8 cellular contexts compared by ENCODE assay signal in the genomic region with DNA sequence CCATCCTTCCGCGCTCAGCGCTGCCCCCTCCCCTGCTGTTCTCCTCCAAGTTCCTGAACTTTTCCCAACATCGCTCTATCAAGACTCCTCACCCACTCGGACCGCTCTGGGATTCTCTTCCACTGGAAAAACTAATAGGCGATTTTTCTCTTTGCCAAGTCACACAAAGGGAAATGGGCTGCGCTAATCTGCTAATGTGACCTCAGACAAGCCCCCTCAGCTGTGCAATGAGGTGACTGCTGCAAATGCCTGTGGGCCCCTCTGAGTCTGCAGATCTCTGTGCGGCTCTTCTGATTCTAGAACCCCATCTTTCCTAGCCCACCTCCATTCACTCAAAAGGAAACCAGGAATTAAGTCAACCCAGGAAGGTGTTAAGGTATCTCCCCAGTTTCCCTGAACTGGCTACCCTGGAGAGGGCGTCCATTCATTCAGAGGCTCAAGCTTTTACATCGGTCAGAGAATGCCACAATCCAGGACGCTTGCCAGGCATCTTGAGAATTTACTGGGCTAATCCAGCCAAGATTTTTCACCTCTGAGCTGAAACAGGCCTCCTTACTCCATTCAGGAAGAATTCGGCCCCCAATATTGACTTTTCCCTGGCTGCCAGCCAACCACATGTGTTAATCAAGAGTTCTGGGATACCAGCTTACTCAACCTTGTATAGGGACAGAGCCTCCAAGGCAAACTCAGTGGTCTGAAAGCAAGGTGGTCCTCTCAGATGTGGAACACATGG. TPM values are rescaled to one million over a fixed set of nuclear protein-coding genes. Genes with fewer than 3 reads are reported as not detected.
DNase-seq lines count a peak whose midpoint lies in the region; ATAC-seq and TF ChIP-seq lines count a peak whose summit lies in the region.

No MANE protein-coding gene starts in this region.

- ATAC-seq in HG03469 (IDR thresholded peaks at IDR 0.05; ENCODE audit: unreplicated experiment) (no peak), GM19035 (IDR thresholded peaks at IDR 0.05; ENCODE audit: unreplicated experiment) (no peak), HG03135 (IDR thresholded peaks at IDR 0.05; ENCODE audit: unreplicated experiment) (no peak)

- H2AFZ ChIP-seq in fibroblast of lung (ENCODE audit: low read length) (peak overlapping the region; percentile 27), neural cell (ENCODE audit: low read depth, low read length) (no peak overlapping the region)

- H3K4me2 ChIP-seq in fibroblast of lung (ENCODE audit: extremely low read depth, insufficient read depth, low read length) (peak overlapping the region; percentile 87), neural cell (ENCODE audit: low read length) (no peak overlapping the region)

- H3K9me3 ChIP-seq in AG04450 (ENCODE audit: control insufficient read depth, insufficient read depth, low read length), result no peaks in the 10 kb centered on the region
- no peaks in the 10 kb centered on the region for H3K9me3 ChIP-seq in fibroblast of lung (ENCODE audit: control insufficient read depth, insufficient read depth, low read depth, low read length)
- no peaks in the 10 kb centered on the region for H3K9me3 ChIP-seq in neural cell (ENCODE audit: low read length)

- no peaks in the 10 kb centered on the region for H3F3A ChIP-seq in neural cell (ENCODE audit: insufficient read depth, low read length, poor library complexity, severe bottlenecking)

- peaks cover 22% of the 10 kb centered on the region for H3K79me2 ChIP-seq in fibroblast of lung (ENCODE audit: control insufficient read depth, insufficient read depth, low read length)
- no peaks in the 10 kb centered on the region for H3K79me2 ChIP-seq in neural cell (replicated peaks; ENCODE audit: insufficient read depth, low read length)

- H3K27ac ChIP-seq in AG04450 (ENCODE audit: low read depth, low read length) (peak overlapping the region; percentile 89), fibroblast of lung (ENCODE audit: insufficient read depth, low read length) (peak overlapping the region; percentile 74), neural cell (ENCODE audit: low read length) (no peak overlapping the region)

- no peaks in the 10 kb centered on the region for H4K20me1 ChIP-seq in fibroblast of lung (ENCODE audit: control insufficient read depth, extremely low read depth, insufficient read depth, low read length)
- H4K20me1 ChIP-seq in neural cell (ENCODE audit: insufficient read depth), result no peaks in the 10 kb centered on the region

- H3K27me3 ChIP-seq in AG04450 (ENCODE audit: control insufficient read depth, insufficient read depth, low read length) (no peaks in the 10 kb centered on the region), fibroblast of lung (ENCODE audit: control insufficient read depth, insufficient read depth, low read length) (no peaks in the 10 kb centered on the region), neural cell (ENCODE audit: insufficient read depth, low read depth, low read length) (peaks cover 13% of the 10 kb centered on the region)

- H3K4me3 ChIP-seq in AG04450 (ENCODE audit: low read depth, low read length) (peak overlapping the region; percentile 79), fibroblast of lung (replicated peaks in 1 of 4; ENCODE audit: control extremely low read depth in 1 of 4, insufficient read depth in 1 of 4, low read depth in 3 of 4, low read length in 4 of 4) (peak overlapping the region; percentile 44 to 67 (median 46)), neural cell (ENCODE audit: low read length) (peak overlapping the region; percentile 59)

- DNase-seq in AG04450 (ENCODE audit: low read depth, low spot score) (peak; percentile 94), M059J (ENCODE audit: low read depth) (peak; percentile 98), fibroblast of lung (ENCODE audit: low read depth in 2 of 2) (peak; percentile 91 to 99), nucleus accumbens (lab: John Stamatoyannopoulos, UW) (no peak)

- H3K36me3 ChIP-seq in fibroblast of lung (ENCODE audit: control insufficient read depth, insufficient read depth, low read length) (no peaks in the 10 kb centered on the region), neural cell (ENCODE audit: insufficient read depth, low read length) (no peaks in the 10 kb centered on the region)

- TF ChIP-seq CTCF in AG04450 (IDR thresholded peaks at IDR 0.05; ENCODE audit: low read depth, low read length), result no peak
- TF ChIP-seq CTCF in fibroblast of lung (conservative IDR thresholded peaks at IDR 0.05 in 1 of 2, IDR thresholded peaks at IDR 0.05 in 1 of 2; ENCODE audit: low read depth in 1 of 2, low read length in 2 of 2), result no peak
- TF ChIP-seq CTCF in neural cell (IDR thresholded peaks at IDR 0.05; ENCODE audit: poor library complexity, severe bottlenecking), result no peak

- H3K9ac ChIP-seq in fibroblast of lung (ENCODE audit: insufficient read depth, low read length), result no peak overlapping the region
- H3K9ac ChIP-seq in neural cell (ENCODE audit: low read length), result no peak overlapping the region

- TF ChIP-seq RAD21 in neural cell (conservative IDR thresholded peaks at IDR 0.05), result no peak

- H3K9me2 ChIP-seq in neural cell (ENCODE audit: insufficient read depth, low read length), result no peaks in the 10 kb centered on the region

- no peak for TF ChIP-seq EP300 in neural cell (conservative IDR thresholded peaks at IDR 0.05; ENCODE audit: poor library complexity, severe bottlenecking)

- CTCF ChIA-PET in AG04450 (lab: Charles Lee), result interaction anchor here (0.6 to 5.1 kb wide), 5 partner anchors 42 to 259 kb away, joined by 3 to 26 read pairs (median 3); no protein-coding TSS in a partner anchor

- POLR2A ChIA-PET in AG04450 (lab: Yijun Ruan, JAX), result interaction anchor here (0.6 to 2.2 kb wide), 8 partner anchors 9 to 116 kb away, joined by 3 to 10 read pairs (median 4); a partner anchor contains a TSS

- H3K4me1 ChIP-seq in fibroblast of lung (ENCODE audit: control insufficient read depth, extremely low read depth, insufficient read depth, low read length), result peaks cover 11% of the 10 kb centered on the region

TF ChIP-seq in neural cell, 6 proteins besides CTCF, POLR2A, EP300 and RAD21:
- TF ChIP-seq, protein P1, sequence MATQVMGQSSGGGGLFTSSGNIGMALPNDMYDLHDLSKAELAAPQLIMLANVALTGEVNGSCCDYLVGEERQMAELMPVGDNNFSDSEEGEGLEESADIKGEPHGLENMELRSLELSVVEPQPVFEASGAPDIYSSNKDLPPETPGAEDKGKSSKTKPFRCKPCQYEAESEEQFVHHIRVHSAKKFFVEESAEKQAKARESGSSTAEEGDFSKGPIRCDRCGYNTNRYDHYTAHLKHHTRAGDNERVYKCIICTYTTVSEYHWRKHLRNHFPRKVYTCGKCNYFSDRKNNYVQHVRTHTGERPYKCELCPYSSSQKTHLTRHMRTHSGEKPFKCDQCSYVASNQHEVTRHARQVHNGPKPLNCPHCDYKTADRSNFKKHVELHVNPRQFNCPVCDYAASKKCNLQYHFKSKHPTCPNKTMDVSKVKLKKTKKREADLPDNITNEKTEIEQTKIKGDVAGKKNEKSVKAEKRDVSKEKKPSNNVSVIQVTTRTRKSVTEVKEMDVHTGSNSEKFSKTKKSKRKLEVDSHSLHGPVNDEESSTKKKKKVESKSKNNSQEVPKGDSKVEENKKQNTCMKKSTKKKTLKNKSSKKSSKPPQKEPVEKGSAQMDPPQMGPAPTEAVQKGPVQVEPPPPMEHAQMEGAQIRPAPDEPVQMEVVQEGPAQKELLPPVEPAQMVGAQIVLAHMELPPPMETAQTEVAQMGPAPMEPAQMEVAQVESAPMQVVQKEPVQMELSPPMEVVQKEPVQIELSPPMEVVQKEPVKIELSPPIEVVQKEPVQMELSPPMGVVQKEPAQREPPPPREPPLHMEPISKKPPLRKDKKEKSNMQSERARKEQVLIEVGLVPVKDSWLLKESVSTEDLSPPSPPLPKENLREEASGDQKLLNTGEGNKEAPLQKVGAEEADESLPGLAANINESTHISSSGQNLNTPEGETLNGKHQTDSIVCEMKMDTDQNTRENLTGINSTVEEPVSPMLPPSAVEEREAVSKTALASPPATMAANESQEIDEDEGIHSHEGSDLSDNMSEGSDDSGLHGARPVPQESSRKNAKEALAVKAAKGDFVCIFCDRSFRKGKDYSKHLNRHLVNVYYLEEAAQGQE (IDR thresholded peaks at IDR 0.05; ENCODE audit: borderline replicate concordance), result no peak
- TF ChIP-seq MXI1 (conservative IDR thresholded peaks at IDR 0.05; ENCODE audit: poor library complexity, severe bottlenecking), result no peak
- no peak for TF ChIP-seq POLR2AphosphoS5 (IDR thresholded peaks at IDR 0.05)
- TF ChIP-seq TAF1 (IDR thresholded peaks at IDR 0.05; ENCODE audit: low read depth), result no peak
- TF ChIP-seq SMC3 (conservative IDR thresholded peaks at IDR 0.05; ENCODE audit: poor library complexity), result no peak
- no peak for TF ChIP-seq EZH2 (IDR thresholded peaks at IDR 0.05; ENCODE audit: borderline replicate concordance, insufficient read depth, low read length, poor library complexity, severe bottlenecking)

RNA-seq across cellular contexts. Expression of a gene that starts 0.8 kb away (rescaled TPM):
- polyA plus RNA-seq in AG04450 (2011; rRNA removed) (46.8 and 47.6 TPM in 2 replicates), fibroblast of lung (35.9 and 44.8 TPM in 2 replicates), neural cell (0.07 and 0.08 TPM in 2 replicates)
- polyA minus RNA-seq in AG04450 (2011; rRNA and poly(A)+ RNA removed), result 111 and 145 TPM in 2 replicates
- 13.5 and 16.7 TPM in 2 replicates for total RNA-seq in M059J (2014; rRNA removed; shearing (Covaris generic))
- total RNA-seq in fibroblast of lung, result 6.4 and 10.7 TPM in 2 replicates
- polyA plus RNA-seq in fibroblast of lung (2012), result 22.0 and 30.9 TPM in 2 replicates
- polyA minus RNA-seq in fibroblast of lung (ENCODE audit: low replicate concordance) (68.3 and 81.3 TPM in 2 replicates), neural cell (0.24 and 0.69 TPM in 2 replicates)

RNA-seq across cellular contexts. Expression of a gene that starts 43.6 kb away (rescaled TPM):
- polyA plus RNA-seq in AG04450 (2011; rRNA removed), result not detected in 2 replicates
- polyA minus RNA-seq in AG04450 (2011; rRNA and poly(A)+ RNA removed), result not detected in 2 replicates
- not detected in 2 replicates for total RNA-seq in M059J (2014; rRNA removed; shearing (Covaris generic))
- not detected in 2 replicates for total RNA-seq in fibroblast of lung
- polyA plus RNA-seq in fibroblast of lung, result not detected in 2 replicates
- polyA plus RNA-seq in fibroblast of lung (2012), result not detected in 2 replicates
- polyA minus RNA-seq in fibroblast of lung (ENCODE audit: low replicate concordance), result not detected in 2 replicates
- not detected in 2 replicates for polyA plus RNA-seq in neural cell
- 0.24 and 0.46 TPM in 2 replicates for polyA minus RNA-seq in neural cell

Comparison
In these comparisons a context has a peak if more than half of its experiments do, and no peak if none do; other contexts are left out.
1. DNase-seq: peak in AG04450 (single experiment), M059J (single experiment) and fibroblast of lung (2 of 2); none in nucleus accumbens (0 of 56).
2. RNA of a gene that starts 0.8 kb away (polyA plus RNA-seq): 46.8 to 47.6 TPM in AG04450 and 22.0 to 44.8 TPM in fibroblast of lung; 0.07 to 0.08 TPM in neural cell; every median in the first group is over 10 times any median in the second.
3. Peak in every context shown above with its lines, with median percentiles within 50 percentile points of each other: H3K4me3 ChIP-seq.